8 cellular contexts compared by ENCODE assay signal in genomic region chr16:78098544-78099371, GRCh38. TPM values are rescaled to one million over a fixed set of nuclear protein-coding genes. Genes with fewer than 3 reads are reported as not detected.
DNase-seq lines count a peak whose midpoint lies in the region; ATAC-seq and TF ChIP-seq lines count a peak whose summit lies in the region.

No MANE protein-coding gene starts in this region.

- peaks cover 6% of the 10 kb centered on the region; the same call in 1 of the 2 replicates for H3K9me3 ChIP-seq in BLaER1
- H3K9me3 ChIP-seq in KOPT-K1 (ENCODE audit: insufficient read depth, low read length, poor library complexity, severe bottlenecking), result peaks cover 9% of the 10 kb centered on the region

- peak overlapping the region; percentile 60 for H3K4me2 ChIP-seq in BLaER1

- peak overlapping the region; percentile 92 to 98 (median 96) for H3K27ac Mint-ChIP-seq in naive thymus-derived CD8-positive, alpha-beta T cell

- peak overlapping the region; percentile 31 for H3K9ac ChIP-seq in BLaER1

- H3K36me3 ChIP-seq in BLaER1, result 0 out of 2 replicates have a peak, but pooled peaks cover 11% of the 10 kb centered on the region
- H3K36me3 ChIP-seq in KOPT-K1 (ENCODE audit: insufficient read depth, low read length), result 0 out of 2 replicates have a peak, but pooled peaks cover 5% of the 10 kb centered on the region

- DNase-seq in choroid plexus epithelial cell (ENCODE audit: low read depth) (no peak), SIG-M5 (lab: John Stamatoyannopoulos, UW) (no peak), NCI-H1436 (lab: John Stamatoyannopoulos, UW) (no peak), epidermal melanocyte (ENCODE audit: insufficient read length, low spot score) (no peak)
- DNase-seq in naive thymus-derived CD8-positive, alpha-beta T cell, result no peak

- peaks cover 1 to 12% (median 3%) of the 10 kb centered on the region in 5 donors for H3K27me3 Mint-ChIP-seq in naive thymus-derived CD8-positive, alpha-beta T cell

- H4K20me1 ChIP-seq in BLaER1, result peaks cover 23% of the 10 kb centered on the region; the same call in 1 of the 2 replicates

- H3K27me3 ChIP-seq in BLaER1, result no peaks in the 10 kb centered on the region

- peaks cover 17 to 26% (median 25%) of the 10 kb centered on the region in 4 donors for H3K4me1 Mint-ChIP-seq in naive thymus-derived CD8-positive, alpha-beta T cell

- no peaks in the 10 kb centered on the region for H3K36me3 Mint-ChIP-seq in naive thymus-derived CD8-positive, alpha-beta T cell

- POLR2A ChIA-PET in naive thymus-derived CD8-positive, alpha-beta T cell (lab: Charles Lee), result interaction anchor here (1.4 to 2.3 kb wide), 3 partner anchors 11 to 908 kb away, joined by 3 to 9 read pairs (median 5); partner anchors contain the start of genes MON1B and NUDT7

- peak overlapping the region; percentile 88 to 95 (median 92) for H3K4me3 Mint-ChIP-seq in naive thymus-derived CD8-positive, alpha-beta T cell

- TF ChIP-seq CTCF in choroid plexus epithelial cell (conservative IDR thresholded peaks at IDR 0.05; ENCODE audit: low read depth, low read length), result no peak

- peaks cover 0 to 2% (median 0%) of the 10 kb centered on the region in 9 donors for H3K9me3 Mint-ChIP-seq in naive thymus-derived CD8-positive, alpha-beta T cell

- ATAC-seq in naive thymus-derived CD8-positive, alpha-beta T cell, result no peak
- ATAC-seq in GM19452 (IDR thresholded peaks at IDR 0.05; ENCODE audit: unreplicated experiment), result no peak

- H3K4me1 ChIP-seq in BLaER1, result peaks cover 14% of the 10 kb centered on the region

- peak overlapping the region; percentile 86 for H3K4me3 ChIP-seq in BLaER1
- H3K4me3 ChIP-seq in choroid plexus epithelial cell (ENCODE audit: low read depth, low read length), result peak overlapping the region; percentile 98

- peak overlapping the region; percentile 45; the same call in 1 of the 2 replicates for H3K27ac ChIP-seq in BLaER1
- H3K27ac ChIP-seq in KOPT-K1 (ENCODE audit: low read depth, low read length, poor library complexity, severe bottlenecking), result peak overlapping the region; percentile 71

RNA-seq across cellular contexts. Expression of gene WWOX, which starts 0.7 kb away (rescaled TPM):
- total RNA-seq in naive thymus-derived CD8-positive, alpha-beta T cell, result 10 to 100 TPM; 18.2 to 21.2 TPM
- 10 to 100 TPM; 13.4 to 18.4 (median 16.4) TPM for polyA plus RNA-seq in naive thymus-derived CD8-positive, alpha-beta T cell
